In genomic region chr17:49191407-49191916, GRCh38 we compare ENCODE assay signal across 8 cellular contexts. TPM values are rescaled to one million over a fixed set of nuclear protein-coding genes. Genes with fewer than 3 reads are reported as not detected.
DNase-seq lines count a peak whose midpoint lies in the region; ATAC-seq and TF ChIP-seq lines count a peak whose summit lies in the region.

No MANE protein-coding gene starts in this region.

- H3K4me3 Mint-ChIP-seq in MCF 10A (ENCODE audit: unreplicated experiment): peak overlapping the region; percentile 96

- H3K27ac Mint-ChIP-seq in MCF 10A (ENCODE audit: low read depth, unreplicated experiment): peak overlapping the region; percentile 96

- H3K36me3 ChIP-seq in left ventricle myocardium inferior (no peaks in the 10 kb centered on the region), mucosa of descending colon (ENCODE audit: low read depth) (no peaks in the 10 kb centered on the region)

- peak overlapping the region; percentile 97 for H3K27ac ChIP-seq in left ventricle myocardium inferior (replicated peaks)

- CTCF ChIA-PET in MCF 10A (lab: Yijun Ruan, JAX): interaction anchor here (0.5 to 1.6 kb wide), 6 partner anchors 9 to 511 kb away, joined by 3 to 7 read pairs (median 4); no protein-coding TSS in a partner anchor

- TF ChIP-seq CTCF in left ventricle myocardium inferior (IDR thresholded peaks at IDR 0.05; ENCODE audit: borderline replicate concordance): no peak
- no peak for TF ChIP-seq CTCF in MCF 10A (IDR thresholded peaks at IDR 0.05; ENCODE audit: unreplicated experiment)
- TF ChIP-seq CTCF in mucosa of descending colon (IDR thresholded peaks at IDR 0.05): no peak

- no peaks in the 10 kb centered on the region for H3K27me3 Mint-ChIP-seq in MCF 10A (ENCODE audit: insufficient read depth, unreplicated experiment)

- H3K36me3 Mint-ChIP-seq in MCF 10A (ENCODE audit: insufficient read depth, unreplicated experiment): peaks cover 15% of the 10 kb centered on the region

- BruUV-seq in MCF 10A (replicated peaks; lab: Mats Ljungman, UMichigan): no TSS peak

- no peaks in the 10 kb centered on the region for H3K4me1 Mint-ChIP-seq in MCF 10A (ENCODE audit: insufficient read depth, unreplicated experiment)

- H3K4me1 ChIP-seq in left ventricle myocardium inferior (peaks cover 20% of the 10 kb centered on the region), mucosa of descending colon (ENCODE audit: low read depth) (peaks cover 3% of the 10 kb centered on the region)

- no peak for ATAC-seq in left ventricle myocardium superior
- peak; percentile 26 for ATAC-seq in mucosa of descending colon

- no peaks in the 10 kb centered on the region for H3K9me3 Mint-ChIP-seq in MCF 10A (ENCODE audit: unreplicated experiment)

- intact Hi-C loops in left ventricle myocardium inferior (cut with micrococcal nuclease): no loop called here
- intact Hi-C loops in left ventricle myocardium superior (cut with micrococcal nuclease): loop anchor here (5.0 kb wide), 1 partner anchor 36 kb away; no protein-coding TSS in a partner anchor
- intact Hi-C loops in MCF 10A (cut with micrococcal nuclease): loop anchor here (5.0 to 10.0 kb wide), 2 partner anchors 137 to 284 kb away; partner anchors contain the start of gene UBE2Z
- intact Hi-C loops in mucosa of descending colon (cut with DNase I, micrococcal nuclease): no loop called here

- H3K27me3 ChIP-seq in left ventricle myocardium inferior (ENCODE audit: low read depth): no peaks in the 10 kb centered on the region

- H3K9me3 ChIP-seq in left ventricle myocardium inferior (replicated peaks): no peaks in the 10 kb centered on the region
- no peaks in the 10 kb centered on the region for H3K9me3 ChIP-seq in mucosa of descending colon

- H3K4me3 ChIP-seq in left ventricle myocardium inferior: peak overlapping the region; percentile 77
- peak overlapping the region; percentile 77 for H3K4me3 ChIP-seq in Jurkat, Clone E6-1 (ENCODE audit: low read length)
- H3K4me3 ChIP-seq in mucosa of descending colon: peak overlapping the region; percentile 52

- POLR2A ChIA-PET in MCF 10A (lab: Yijun Ruan, JAX): interaction anchor here (0.5 to 3.5 kb wide), 18 partner anchors 11 to 1160 kb away, joined by 3 to 28 read pairs (median 5); partner anchors contain the start of genes ATP5MC1 and SNF8

- DNase-seq in left ventricle myocardium inferior (no peak), left ventricle myocardium superior (no peak), MCF 10A (ENCODE audit: unreplicated experiment) (no peak), mucosa of descending colon (no peak), COR-L47 (lab: John Stamatoyannopoulos, UW) (no peak), glomerular visceral epithelial cell (ENCODE audit: extremely low spot score) (no peak)
- no peak for DNase-seq in Jurkat, Clone E6-1 (ENCODE audit: low read depth, low spot score)
- DNase-seq in activated CD4-positive, alpha-beta T cell treated with anti-CD3 and anti-CD28 coated beads, Interleukin-2, amount 50 U/mL, for 4 hours: no peak

RNA-seq across cellular contexts. Expression of gene GNGT2, which starts 18.9 kb away (rescaled TPM):
- total RNA-seq in left ventricle myocardium inferior (2.2 TPM), left ventricle myocardium superior (1.2 TPM), MCF 10A (2022) (not detected in 2 replicates), mucosa of descending colon (1 to 10 TPM in 1 of 3 donors, under 1 TPM in 2; 0.89 to 1.7 (median 0.96) TPM)
- polyA plus RNA-seq in Jurkat, Clone E6-1 (2012; ENCODE audit: insufficient read depth, insufficient read length): 33.7 TPM

RNA-seq across cellular contexts. Expression of gene ABI3, which starts 19.0 kb away (rescaled TPM):
- total RNA-seq in left ventricle myocardium inferior (4.9 TPM), left ventricle myocardium superior (5.6 TPM), MCF 10A (2022) (not detected in 2 replicates), mucosa of descending colon (10 to 100 TPM in 1 of 3 donors, 1 to 10 TPM in 2; 5.9 to 10.6 (median 7.2) TPM)
- polyA plus RNA-seq in Jurkat, Clone E6-1 (2012; ENCODE audit: insufficient read depth, insufficient read length): 19.8 TPM

RNA-seq across cellular contexts. Expression of gene PHOSPHO1, which starts 39.1 kb away (rescaled TPM):
- 0.52 TPM for total RNA-seq in left ventricle myocardium inferior
- 0.64 TPM for total RNA-seq in left ventricle myocardium superior
- 2.9 TPM for polyA plus RNA-seq in Jurkat, Clone E6-1 (2012; ENCODE audit: insufficient read depth, insufficient read length)
- not detected in 2 replicates for total RNA-seq in MCF 10A (2022)
- total RNA-seq in mucosa of descending colon: under 1 TPM in 1 of 3 donors, not detected in 2; 0.25 TPM

RNA-seq across cellular contexts. Expression of gene B4GALNT2, which starts 58.9 kb away (rescaled TPM):
- total RNA-seq in left ventricle myocardium inferior (not detected), left ventricle myocardium superior (not detected), MCF 10A (2022) (0.05 TPM in 1 of 2 replicates, not detected in the other), mucosa of descending colon (100 to 1,000 TPM in 1 of 3 donors, 10 to 100 TPM in 2; 23.6 to 138 (median 31.7) TPM)
- polyA plus RNA-seq in Jurkat, Clone E6-1 (2012; ENCODE audit: insufficient read depth, insufficient read length): 0.15 TPM

Comparison
In these comparisons a context has a peak if more than half of its experiments do, and no peak if none do; other contexts are left out.
1. intact Hi-C loops: an anchor here in left ventricle myocardium superior (5.0 kb wide) and MCF 10A (5.0 to 10.0 kb wide); none called in left ventricle myocardium inferior and mucosa of descending colon.